Comparison of ENCODE assay signal across 28 cellular contexts in the genomic region with DNA sequence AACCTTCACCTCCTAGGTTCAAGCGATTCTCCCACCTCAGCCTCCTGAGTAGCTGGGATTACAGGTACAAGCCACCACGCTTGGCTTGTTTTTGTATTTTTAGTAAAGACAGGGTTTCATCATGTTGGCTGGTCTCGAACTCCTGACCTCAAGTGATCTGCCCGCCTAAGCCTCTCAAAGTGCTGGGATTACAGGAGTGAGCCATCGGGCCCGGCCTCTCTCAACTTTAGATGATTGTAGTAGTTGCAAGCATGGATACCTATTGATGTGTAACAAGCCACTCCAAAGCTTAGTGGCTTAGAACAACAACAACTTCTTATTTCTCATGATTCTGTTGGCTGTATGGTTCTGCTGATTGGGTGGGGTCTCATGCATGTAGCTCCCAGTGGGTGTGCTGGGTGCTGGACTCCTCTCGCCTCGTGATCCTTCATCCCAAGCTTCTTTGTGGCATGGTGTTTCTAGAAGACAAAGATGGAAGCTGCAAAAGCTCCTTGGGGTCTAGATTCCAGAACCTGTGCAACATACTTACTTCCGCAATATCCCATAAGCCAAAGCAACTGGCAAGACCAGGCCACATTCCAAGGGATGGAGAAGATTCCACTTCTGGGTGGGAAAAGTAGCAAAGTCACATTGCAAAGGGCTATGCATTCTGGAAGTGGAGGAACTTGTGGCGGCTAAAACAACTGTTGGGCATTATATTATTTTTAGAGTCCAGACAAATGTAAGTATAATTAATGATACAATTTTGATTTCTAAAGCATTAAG. TPM values are rescaled to one million over a fixed set of nuclear protein-coding genes. Genes with fewer than 3 reads are reported as not detected.
"Had no signal": no experiment of that assay in that cellular context is flagged by ENCODE, and none has a peak within 500 bp of the region (broad histone marks: within the 10 kb centered on the region; RNA-seq: fewer than 3 reads in every experiment).

No MANE protein-coding gene starts in this region.

- H3K36me3 Mint-ChIP-seq: activated naive CD4-positive, alpha-beta T cell treated with anti-CD3 and anti-CD28 coated beads, Interleukin-2, amount 50 U/mL, for 24 hours had no signal

- H3K4me3 Mint-ChIP-seq: activated CD8-positive, alpha-beta T cell treated with anti-CD3 and anti-CD28 coated beads, Interleukin-2, amount 10 ng/mL, durations not matched to agents 7 days and 5 days; activated naive CD4-positive, alpha-beta T cell treated with anti-CD3 and anti-CD28 coated beads, Interleukin-2, amount 50 U/mL, for 24 hours; activated T-helper 1 cell treated with anti-CD3 and anti-CD28 coated beads, Interleukin-12 subunit alpha, Interleukin-12 subunit beta, Interleukin-2, Interleukin-4 antibody, amounts not matched to agents 30 ng/mL and 10 ng/mL and 1 ng/mL, durations not matched to agents 14 hours and 24 hours and 36 hours; central memory CD8-positive, alpha-beta T cell had no signal

- DNase-seq: activated CD4-positive, alpha-beta T cell treated with anti-CD3 and anti-CD28 coated beads for 4 hours; activated CD8-positive, alpha-beta memory T cell treated with anti-CD3 and anti-CD28 coated beads, Interleukin-2, amount 50 U/mL, for 48 hours; activated CD8-positive, alpha-beta T cell treated with anti-CD3 and anti-CD28 coated beads, Interleukin-2, amount 10 ng/mL, durations not matched to agents 7 days and 5 days; activated effector memory CD4-positive, alpha-beta T cell treated with Interleukin-2 at 50 U/mL for 16 hours; activated naive CD4-positive, alpha-beta T cell; activated T-cell treated with anti-CD3 and anti-CD28 coated beads, Interleukin-2, amount 50 U/mL, for 1 hour; body of pancreas; KG1; NCI-H1105; NCI-H1436; NCI-H1694 treated with DMSO at 0.1 percent for 48 hours; NCI-H2029 treated with DMSO at 0.1 percent for 48 hours; NCI-H345; NCI-H510A; NCI-H526 treated with DMSO at 0.1 percent for 48 hours; NCI-H82; NK-92 treated with Interleukin-12 subunit alpha and Interleukin-12 subunit beta, amount 100 ng/mL, for 24 hours; OCI-M1; Peyer's patch; Right ventricle myocardium superior; SJCRH30; SK-N-SH; T-helper 1 cell had no signal

- H3K27ac Mint-ChIP-seq: activated CD8-positive, alpha-beta T cell treated with anti-CD3 and anti-CD28 coated beads, Interleukin-2, amount 10 ng/mL, durations not matched to agents 7 days and 5 days; activated naive CD4-positive, alpha-beta T cell treated with anti-CD3 and anti-CD28 coated beads, Interleukin-2, amount 50 U/mL, for 24 hours; activated T-helper 1 cell treated with anti-CD3 and anti-CD28 coated beads, Interleukin-12 subunit alpha, Interleukin-12 subunit beta, Interleukin-2, Interleukin-4 antibody, amounts not matched to agents 30 ng/mL and 10 ng/mL and 1 ng/mL, durations not matched to agents 14 hours and 24 hours and 36 hours had no signal

- H3K4me1 Mint-ChIP-seq: activated naive CD4-positive, alpha-beta T cell treated with anti-CD3 and anti-CD28 coated beads, Interleukin-2, amount 50 U/mL, for 24 hours; central memory CD8-positive, alpha-beta T cell had no signal

- H3K9me3 Mint-ChIP-seq: activated naive CD4-positive, alpha-beta T cell treated with anti-CD3 and anti-CD28 coated beads, Interleukin-2, amount 50 U/mL, for 24 hours; activated T-helper 1 cell treated with anti-CD3 and anti-CD28 coated beads, Interleukin-12 subunit alpha, Interleukin-12 subunit beta, Interleukin-2, Interleukin-4 antibody, amounts not matched to agents 30 ng/mL and 10 ng/mL and 1 ng/mL, durations not matched to agents 14 hours and 24 hours and 36 hours; central memory CD8-positive, alpha-beta T cell had no signal

- ATAC-seq: activated CD4-positive, CD25-positive, alpha-beta regulatory T cell treated with anti-CD3 and anti-CD28 coated beads, Interleukin-2, amount 50 U/mL, for 24 hours; activated CD8-positive, alpha-beta T cell treated with anti-CD3 and anti-CD28 coated beads, Interleukin-2, amount 10 ng/mL, durations not matched to agents 7 days and 5 days; body of pancreas had no signal

RNA-seq across cellular contexts. Expression of a gene that starts 37.9 kb away (rescaled TPM):
- total RNA-seq: ascending aorta had no signal
